13 cellular contexts compared by ENCODE assay signal in genomic region chr2:45851576-45852304, GRCh38.
DNase-seq lines count a peak whose midpoint lies in the region; FAIRE-seq and TF ChIP-seq lines count a peak whose summit lies in the region.
"Had no signal": no experiment of that assay in that cellular context is flagged by ENCODE, and none has a peak within 500 bp of the region (broad histone marks: within the 10 kb centered on the region; RNA-seq: fewer than 3 reads in every experiment).

No MANE protein-coding gene starts in this region.

- peaks cover 47% of the 10 kb centered on the region for H3K4me1 Mint-ChIP-seq in osteocyte (ENCODE audit: unreplicated experiment)
- H3K4me1 Mint-ChIP-seq: immature natural killer cell had no signal

- no peaks in the 10 kb centered on the region for H3K27me3 ChIP-seq in bronchial epithelial cell (ENCODE audit: control insufficient read depth, insufficient read depth, low read length)

- H3K36me3 ChIP-seq in bronchial epithelial cell (ENCODE audit: control insufficient read depth, insufficient read depth, low read length) = no peaks in the 10 kb centered on the region

- no peak overlapping the region for H3K4me3 ChIP-seq in bronchial epithelial cell (ENCODE audit: low read depth, low read length)

- H3K27me3 Mint-ChIP-seq in osteocyte (ENCODE audit: unreplicated experiment) = no peaks in the 10 kb centered on the region
- H3K27me3 Mint-ChIP-seq: activated T-helper 17 cell treated with anti-CD3 and anti-CD28 coated beads, Interleukin-2, amount 50 U/mL, for 72 hours had no signal

- peaks cover 13% of the 10 kb centered on the region for H3K9me3 Mint-ChIP-seq in osteocyte (ENCODE audit: unreplicated experiment)
- H3K9me3 Mint-ChIP-seq: activated T-helper 17 cell treated with anti-CD3 and anti-CD28 coated beads, Interleukin-2, amount 50 U/mL, for 72 hours; immature natural killer cell had no signal

- DNase-seq in EH (ENCODE audit: low read depth) = peak; percentile 95
- DNase-seq in NCI-H2081 treated with DMSO at 0.1 percent for 48 hours (lab: John Stamatoyannopoulos, UW) = peak; percentile 29
- DNase-seq in bronchial epithelial cell (ENCODE audit: low read depth) = peak; percentile 88
- DNase-seq in osteocyte (ENCODE audit: extremely low spot score, unreplicated experiment) = no peak
- DNase-seq in DMS114 treated with DMSO at 0.1 percent for 48 hours (lab: John Stamatoyannopoulos, UW; ENCODE audit: unreplicated experiment) = no peak
- DNase-seq in stimulated activated CD4-positive, alpha-beta T cell treated with anti-CD3 and anti-CD28 coated beads, Interleukin-4, amount 100 ng/mL, for 1 hour = no peak
- DNase-seq in activated naive CD4-positive, alpha-beta T cell treated with Interleukin-2 at 50 U/mL for 16 hours = no peak
- DNase-seq in putamen (ENCODE audit: low spot score) = no peak
- DNase-seq: effector memory CD4-positive, alpha-beta T cell; GDM1; immature natural killer cell had no signal

- H3K4me3 Mint-ChIP-seq in osteocyte (ENCODE audit: unreplicated experiment) = no peak overlapping the region
- H3K4me3 Mint-ChIP-seq: immature natural killer cell had no signal

- peaks cover 5% of the 10 kb centered on the region for H3K36me3 Mint-ChIP-seq in osteocyte (ENCODE audit: unreplicated experiment)

- TF ChIP-seq CTCF in bronchial epithelial cell (IDR thresholded peaks at IDR 0.05; ENCODE audit: insufficient read depth, low read length, severe bottlenecking) (no peak), osteocyte (IDR thresholded peaks at IDR 0.05) (no peak)

- peak overlapping the region; percentile 52 for H3K27ac Mint-ChIP-seq in osteocyte (ENCODE audit: unreplicated experiment)
- H3K27ac Mint-ChIP-seq: immature natural killer cell had no signal

- no peak for FAIRE-seq in bronchial epithelial cell (lab: Jason Lieb, UNC)
- FAIRE-seq: TTC549 had no signal

Comparison
In these comparisons a context has a peak if more than half of its experiments do, and no peak if none do; other contexts are left out.
1. DNase-seq: peak in EH (single experiment), NCI-H2081 treated with DMSO at 0.1 percent for 48 hours (single experiment) and bronchial epithelial cell (single experiment); none in osteocyte (single experiment), DMS114 treated with DMSO at 0.1 percent for 48 hours (single experiment), stimulated activated CD4-positive, alpha-beta T cell treated with anti-CD3 and anti-CD28 coated beads, Interleukin-4, amount 100 ng/mL, for 1 hour (single experiment), activated naive CD4-positive, alpha-beta T cell treated with Interleukin-2 at 50 U/mL for 16 hours (single experiment) and putamen (single experiment).